Comparison of ENCODE assay signal across 1 cellular context in the genomic region with DNA sequence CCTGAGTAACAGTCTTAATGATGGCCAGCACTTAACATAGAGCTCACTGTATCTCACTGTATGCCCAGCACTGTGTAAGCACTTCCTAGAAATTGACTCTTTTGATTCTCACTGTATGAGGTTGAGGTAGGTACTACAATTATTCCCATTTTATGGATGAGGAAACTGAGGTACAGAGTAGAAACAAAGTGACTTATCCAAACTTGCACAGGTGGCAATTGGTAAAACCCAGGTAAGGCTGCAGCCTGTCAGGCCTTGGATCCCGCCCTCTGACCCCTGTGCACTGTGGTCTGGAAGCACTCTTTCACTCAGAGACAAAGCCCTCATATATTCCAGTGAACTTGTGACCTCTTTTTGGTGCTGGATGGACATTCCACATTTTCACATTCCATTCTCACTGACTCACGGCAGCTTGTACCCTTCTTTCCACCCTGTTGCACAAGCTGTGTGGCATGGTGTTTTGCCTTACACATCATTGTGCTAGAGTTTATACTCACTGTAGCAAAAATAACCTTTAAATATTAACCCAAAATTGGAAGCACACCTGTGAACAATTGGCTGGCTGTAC.
A peak's percentile ranks its signal among the peaks of the same experiment; 100 is the strongest.
TF ChIP-seq lines count a peak whose summit lies in the region.

No MANE protein-coding gene starts in this region.

TF ChIP-seq in HepG2, 621 proteins besides CTCF, POLR2A, EP300 and RAD21 (continued from another document and continues in another):
- TF ChIP-seq, protein P1, sequence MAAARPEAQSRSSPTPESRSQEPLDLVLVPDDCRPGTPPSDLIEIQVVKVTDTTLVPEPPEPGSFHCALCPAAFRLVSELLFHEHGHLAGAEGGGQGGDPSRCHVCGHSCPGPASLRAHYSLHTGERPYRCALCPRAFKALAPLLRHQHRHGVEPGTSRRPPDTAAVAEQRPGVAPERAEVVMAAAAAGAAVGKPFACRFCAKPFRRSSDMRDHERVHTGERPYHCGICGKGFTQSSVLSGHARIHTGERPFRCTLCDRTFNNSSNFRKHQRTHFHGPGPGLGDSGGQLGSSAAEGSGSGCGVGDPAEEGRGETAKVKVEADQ (CRISPR knock-in tag; IDR thresholded peaks at IDR 0.05; ENCODE audit: borderline replicate concordance), result peak; percentile 100
- no peak for TF ChIP-seq MED13 (CRISPR knock-in tag; IDR thresholded peaks at IDR 0.05)
- TF ChIP-seq HIVEP1 (CRISPR knock-in tag; IDR thresholded peaks at IDR 0.05), result peak; percentile 35; the same call in 1 of the 2 replicates
- TF ChIP-seq CSRNP2 (CRISPR knock-in tag; conservative IDR thresholded peaks at IDR 0.05; ENCODE audit: low read depth), result no peak
- TF ChIP-seq RFX5 (IDR thresholded peaks at IDR 0.05; ENCODE audit: low read depth, low read length), result no peak
- TF ChIP-seq DPF2 (CRISPR knock-in tag; IDR thresholded peaks at IDR 0.05; ENCODE audit: borderline replicate concordance, low read depth), result peak; percentile 96
- TF ChIP-seq ZSCAN29 (CRISPR knock-in tag; conservative IDR thresholded peaks at IDR 0.05), result peak; percentile 59; the same call in 1 of the 2 replicates
- no peak for TF ChIP-seq ZNF737 (CRISPR knock-in tag; IDR thresholded peaks at IDR 0.05; ENCODE audit: borderline replicate concordance)
- peak; percentile 60; the same call in 1 of the 2 replicates for TF ChIP-seq MYC (CRISPR knock-in tag; IDR thresholded peaks at IDR 0.05; ENCODE audit: borderline replicate concordance)
- TF ChIP-seq ZNF280B (CRISPR knock-in tag; IDR thresholded peaks at IDR 0.05; ENCODE audit: borderline replicate concordance), result no peak
- TF ChIP-seq RCOR2 (CRISPR knock-in tag; IDR thresholded peaks at IDR 0.05), result peak; percentile 99
- TF ChIP-seq LRRFIP1 (CRISPR knock-in tag; conservative IDR thresholded peaks at IDR 0.05), result no peak
- TF ChIP-seq ZNF891 (CRISPR knock-in tag; IDR thresholded peaks at IDR 0.05), result no peak
- peak; percentile 66; the same call in 1 of the 2 replicates for TF ChIP-seq ZNF556 (CRISPR knock-in tag; IDR thresholded peaks at IDR 0.05; ENCODE audit: borderline replicate concordance)
- no peak for TF ChIP-seq ZFP62 (CRISPR knock-in tag; IDR thresholded peaks at IDR 0.05)
- peak; percentile 97 for TF ChIP-seq KDM1A (CRISPR knock-in tag; IDR thresholded peaks at IDR 0.05)
- TF ChIP-seq MTF2 (CRISPR knock-in tag; IDR thresholded peaks at IDR 0.05; ENCODE audit: borderline replicate concordance), result no peak
- TF ChIP-seq, protein P2, sequence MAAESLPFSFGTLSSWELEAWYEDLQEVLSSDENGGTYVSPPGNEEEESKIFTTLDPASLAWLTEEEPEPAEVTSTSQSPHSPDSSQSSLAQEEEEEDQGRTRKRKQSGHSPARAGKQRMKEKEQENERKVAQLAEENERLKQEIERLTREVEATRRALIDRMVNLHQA (CRISPR knock-in tag; IDR thresholded peaks at IDR 0.05), result 0 out of 2 replicates have a peak, but pooled peaks have one; percentile 91
- TF ChIP-seq PRPF4 (IDR thresholded peaks at IDR 0.05; ENCODE audit: low read depth, low read length, poor library complexity, severe bottlenecking), result no peak
- TF ChIP-seq NFIC (IDR thresholded peaks at IDR 0.05; ENCODE audit: low read length), result peak; percentile 80
- peak; percentile 86; the same call in 1 of the 2 replicates for TF ChIP-seq SKIL (CRISPR knock-in tag; IDR thresholded peaks at IDR 0.05; ENCODE audit: borderline replicate concordance)
- no peak for TF ChIP-seq ZNF333 (CRISPR knock-in tag; IDR thresholded peaks at IDR 0.05; ENCODE audit: borderline replicate concordance)
- TF ChIP-seq ZNF354B (CRISPR knock-in tag; IDR thresholded peaks at IDR 0.05), result no peak
- TF ChIP-seq U2AF2 (IDR thresholded peaks at IDR 0.05; ENCODE audit: low read depth, low read length), result no peak
- 0 out of 2 replicates have a peak, but pooled peaks have one; percentile 11 for TF ChIP-seq FOXP1 (IDR thresholded peaks at IDR 0.05)
- TF ChIP-seq FOXP1 (CRISPR knock-in tag; IDR thresholded peaks at IDR 0.05), result peak; percentile 92
- TF ChIP-seq, protein P3, sequence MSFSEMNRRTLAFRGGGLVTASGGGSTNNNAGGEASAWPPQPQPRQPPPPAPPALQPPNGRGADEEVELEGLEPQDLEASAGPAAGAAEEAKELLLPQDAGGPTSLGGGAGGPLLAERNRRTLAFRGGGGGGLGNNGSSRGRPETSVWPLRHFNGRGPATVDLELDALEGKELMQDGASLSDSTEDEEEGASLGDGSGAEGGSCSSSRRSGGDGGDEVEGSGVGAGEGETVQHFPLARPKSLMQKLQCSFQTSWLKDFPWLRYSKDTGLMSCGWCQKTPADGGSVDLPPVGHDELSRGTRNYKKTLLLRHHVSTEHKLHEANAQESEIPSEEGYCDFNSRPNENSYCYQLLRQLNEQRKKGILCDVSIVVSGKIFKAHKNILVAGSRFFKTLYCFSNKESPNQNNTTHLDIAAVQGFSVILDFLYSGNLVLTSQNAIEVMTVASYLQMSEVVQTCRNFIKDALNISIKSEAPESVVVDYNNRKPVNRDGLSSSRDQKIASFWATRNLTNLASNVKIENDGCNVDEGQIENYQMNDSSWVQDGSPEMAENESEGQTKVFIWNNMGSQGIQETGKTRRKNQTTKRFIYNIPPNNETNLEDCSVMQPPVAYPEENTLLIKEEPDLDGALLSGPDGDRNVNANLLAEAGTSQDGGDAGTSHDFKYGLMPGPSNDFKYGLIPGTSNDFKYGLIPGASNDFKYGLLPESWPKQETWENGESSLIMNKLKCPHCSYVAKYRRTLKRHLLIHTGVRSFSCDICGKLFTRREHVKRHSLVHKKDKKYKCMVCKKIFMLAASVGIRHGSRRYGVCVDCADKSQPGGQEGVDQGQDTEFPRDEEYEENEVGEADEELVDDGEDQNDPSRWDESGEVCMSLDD (CRISPR knock-in tag; IDR thresholded peaks at IDR 0.05; ENCODE audit: borderline replicate concordance), result no peak
- TF ChIP-seq, protein P4, sequence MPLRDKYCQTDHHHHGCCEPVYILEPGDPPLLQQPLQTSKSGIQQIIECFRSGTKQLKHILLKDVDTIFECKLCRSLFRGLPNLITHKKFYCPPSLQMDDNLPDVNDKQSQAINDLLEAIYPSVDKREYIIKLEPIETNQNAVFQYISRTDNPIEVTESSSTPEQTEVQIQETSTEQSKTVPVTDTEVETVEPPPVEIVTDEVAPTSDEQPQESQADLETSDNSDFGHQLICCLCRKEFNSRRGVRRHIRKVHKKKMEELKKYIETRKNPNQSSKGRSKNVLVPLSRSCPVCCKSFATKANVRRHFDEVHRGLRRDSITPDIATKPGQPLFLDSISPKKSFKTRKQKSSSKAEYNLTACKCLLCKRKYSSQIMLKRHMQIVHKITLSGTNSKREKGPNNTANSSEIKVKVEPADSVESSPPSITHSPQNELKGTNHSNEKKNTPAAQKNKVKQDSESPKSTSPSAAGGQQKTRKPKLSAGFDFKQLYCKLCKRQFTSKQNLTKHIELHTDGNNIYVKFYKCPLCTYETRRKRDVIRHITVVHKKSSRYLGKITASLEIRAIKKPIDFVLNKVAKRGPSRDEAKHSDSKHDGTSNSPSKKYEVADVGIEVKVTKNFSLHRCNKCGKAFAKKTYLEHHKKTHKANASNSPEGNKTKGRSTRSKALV (CRISPR knock-in tag; IDR thresholded peaks at IDR 0.05), result peak; percentile 56; the same call in 1 of the 2 replicates
- TF ChIP-seq, protein P5, sequence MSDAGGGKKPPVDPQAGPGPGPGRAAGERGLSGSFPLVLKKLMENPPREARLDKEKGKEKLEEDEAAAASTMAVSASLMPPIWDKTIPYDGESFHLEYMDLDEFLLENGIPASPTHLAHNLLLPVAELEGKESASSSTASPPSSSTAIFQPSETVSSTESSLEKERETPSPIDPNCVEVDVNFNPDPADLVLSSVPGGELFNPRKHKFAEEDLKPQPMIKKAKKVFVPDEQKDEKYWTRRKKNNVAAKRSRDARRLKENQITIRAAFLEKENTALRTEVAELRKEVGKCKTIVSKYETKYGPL (CRISPR knock-in tag; IDR thresholded peaks at IDR 0.05), result peak; percentile 87
- peak; percentile 97 for TF ChIP-seq LCORL (IDR thresholded peaks at IDR 0.05)
- peak; percentile 100 for TF ChIP-seq LCORL (CRISPR knock-in tag; IDR thresholded peaks at IDR 0.05)
- peak; percentile 99 for TF ChIP-seq ARID5B (CRISPR knock-in tag; IDR thresholded peaks at IDR 0.05)
- no peak for TF ChIP-seq ZNF720 (CRISPR knock-in tag; IDR thresholded peaks at IDR 0.05)
- TF ChIP-seq HMGA1 (CRISPR knock-in tag; conservative IDR thresholded peaks at IDR 0.05), result no peak
